In the genomic region with DNA sequence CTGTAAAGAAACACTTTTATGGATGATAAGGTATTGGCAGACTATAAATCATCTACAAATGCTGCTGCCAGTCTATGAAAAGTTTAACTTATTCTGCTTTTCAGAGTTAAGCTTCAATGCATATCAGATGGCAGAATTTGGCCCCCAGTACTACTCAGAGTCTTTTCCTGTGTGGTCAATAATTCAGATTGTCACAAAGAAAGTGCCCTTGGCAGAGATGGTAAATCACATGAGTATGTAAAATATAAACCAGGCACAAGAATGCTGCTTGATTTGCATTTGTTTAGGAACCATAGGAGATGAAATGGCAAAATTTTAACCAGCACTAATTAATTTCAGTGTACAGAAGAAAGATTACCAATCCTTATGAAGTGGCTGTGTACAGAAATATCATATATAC, we compare ENCODE assay signal across 24 cellular contexts.
"Had no signal": no experiment of that assay in that cellular context is flagged by ENCODE, and none has a peak within 500 bp of the region (broad histone marks: within the 10 kb centered on the region; RNA-seq: fewer than 3 reads in every experiment).

No MANE protein-coding gene starts in this region.

- H3K4me3 ChIP-seq: colonic mucosa, coronary artery, dorsolateral prefrontal cortex, esophagus muscularis mucosa, esophagus squamous epithelium, gastrocnemius medialis, gastroesophageal sphincter, heart left ventricle, heart right ventricle had no signal

- H3K36me3 ChIP-seq: colonic mucosa, esophagus muscularis mucosa, esophagus squamous epithelium, gastrocnemius medialis, gastroesophageal sphincter, heart left ventricle, heart right ventricle had no signal

- H3K4me1 ChIP-seq: colonic mucosa, esophagus muscularis mucosa, esophagus squamous epithelium, foreskin keratinocyte, gastrocnemius medialis, gastroesophageal sphincter, heart left ventricle, heart right ventricle had no signal

- DNase-seq: colonic mucosa; cortex of kidney; dermis blood vessel endothelial cell; dorsolateral prefrontal cortex; effector CD4-positive, alpha-beta T cell; effector CD8-positive, alpha-beta T cell; effector memory CD4-positive, alpha-beta T cell; effector memory CD8-positive, alpha-beta T cell; endodermal cell; erythroblast; esophagus squamous epithelium; foreskin fibroblast; foreskin keratinocyte; foreskin melanocyte; gastrocnemius medialis; glutamatergic neuron; head of caudate nucleus; heart left ventricle; heart right ventricle had no signal

- H3K27ac ChIP-seq: colonic mucosa, coronary artery, dorsolateral prefrontal cortex, epithelial cell of prostate, esophagus muscularis mucosa, esophagus squamous epithelium, foreskin keratinocyte, gastrocnemius medialis, gastroesophageal sphincter, heart left ventricle, heart right ventricle had no signal

- H3K27me3 ChIP-seq: colonic mucosa, dorsolateral prefrontal cortex, esophagus muscularis mucosa, esophagus squamous epithelium, foreskin keratinocyte, gastrocnemius medialis, gastroesophageal sphincter, heart left ventricle, heart right ventricle had no signal

- ATAC-seq: effector memory CD8-positive, alpha-beta T cell; esophagus mucosa; foreskin keratinocyte; gastrocnemius medialis; gastroesophageal sphincter; heart left ventricle; heart right ventricle had no signal

- H3K9me3 ChIP-seq: colonic mucosa, esophagus muscularis mucosa, esophagus squamous epithelium, gastrocnemius medialis, gastroesophageal sphincter had no signal
